ENCODE assay signal across 16 cellular contexts in the genomic region with DNA sequence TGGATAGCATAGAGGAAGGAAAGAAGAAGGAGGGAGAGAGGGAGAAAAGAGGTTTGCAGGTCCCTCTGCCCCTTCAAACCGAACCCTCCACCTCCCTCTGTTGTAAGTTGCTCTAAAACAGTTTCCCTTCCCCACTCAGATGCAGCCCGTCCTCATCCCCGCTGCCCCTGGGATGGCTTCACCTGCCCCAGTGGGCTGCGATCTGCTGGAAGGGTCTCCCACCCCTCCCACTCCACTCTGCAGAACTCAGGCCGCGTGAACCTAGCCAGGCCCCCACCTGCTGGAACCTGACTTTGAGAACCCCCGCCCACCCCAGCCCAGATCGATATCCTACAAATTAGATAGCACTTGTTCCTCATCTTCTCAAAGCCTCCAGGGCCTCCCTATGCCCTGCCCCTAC.
DNase-seq lines count a peak whose midpoint lies in the region; ATAC-seq lines count a peak whose summit lies in the region.
"Had no signal": no experiment of that assay in that cellular context is flagged by ENCODE, and none has a peak within 500 bp of the region (broad histone marks: within the 10 kb centered on the region; RNA-seq: fewer than 3 reads in every experiment).

No MANE protein-coding gene starts in this region.

- H3K27me3 Mint-ChIP-seq in activated CD4-positive, alpha-beta memory T cell treated with anti-CD3 and anti-CD28 coated beads, Interleukin-2, amount 10 ng/mL, durations not matched to agents 7 days and 5 days, result peaks cover 9% of the 10 kb centered on the region
- H3K27me3 Mint-ChIP-seq in activated CD4-positive, alpha-beta memory T cell treated with anti-CD3 and anti-CD28 coated beads for 36 hours, result peaks cover 13% of the 10 kb centered on the region
- H3K27me3 Mint-ChIP-seq in activated naive CD8-positive, alpha-beta T cell treated with anti-CD3 and anti-CD28 coated beads for 36 hours, result peaks cover 8% of the 10 kb centered on the region

- CTCF ChIA-PET in activated CD4-positive, alpha-beta memory T cell treated with anti-CD3 and anti-CD28 coated beads, Interleukin-2, amount 10 ng/mL, durations not matched to agents 7 days and 5 days (lab: Charles Lee), result no interaction called here
- CTCF ChIA-PET in activated CD4-positive, alpha-beta memory T cell treated with anti-CD3 and anti-CD28 coated beads for 36 hours (lab: Charles Lee), result no interaction called here

- no peaks in the 10 kb centered on the region for H3K36me3 Mint-ChIP-seq in activated CD4-positive, alpha-beta memory T cell treated with anti-CD3 and anti-CD28 coated beads, Interleukin-2, amount 10 ng/mL, durations not matched to agents 7 days and 5 days (ENCODE audit: low read depth)
- no peaks in the 10 kb centered on the region for H3K36me3 Mint-ChIP-seq in activated CD4-positive, alpha-beta memory T cell treated with anti-CD3 and anti-CD28 coated beads for 36 hours
- peaks cover 2% of the 10 kb centered on the region for H3K36me3 Mint-ChIP-seq in activated naive CD8-positive, alpha-beta T cell treated with anti-CD3 and anti-CD28 coated beads for 36 hours

- no peak for ATAC-seq in sciatic nerve
- ATAC-seq: K562 had no signal

- H3K9me3 Mint-ChIP-seq in activated CD4-positive, alpha-beta memory T cell treated with anti-CD3 and anti-CD28 coated beads, Interleukin-2, amount 10 ng/mL, durations not matched to agents 7 days and 5 days, result peaks cover 7% of the 10 kb centered on the region
- peaks cover 8% of the 10 kb centered on the region for H3K9me3 Mint-ChIP-seq in activated CD4-positive, alpha-beta memory T cell treated with anti-CD3 and anti-CD28 coated beads for 36 hours
- H3K9me3 Mint-ChIP-seq in activated naive CD8-positive, alpha-beta T cell treated with anti-CD3 and anti-CD28 coated beads for 36 hours, result peaks cover 5% of the 10 kb centered on the region

- no peak overlapping the region for H3K27ac Mint-ChIP-seq in activated CD4-positive, alpha-beta memory T cell treated with anti-CD3 and anti-CD28 coated beads, Interleukin-2, amount 10 ng/mL, durations not matched to agents 7 days and 5 days
- H3K27ac Mint-ChIP-seq in activated CD4-positive, alpha-beta memory T cell treated with anti-CD3 and anti-CD28 coated beads for 36 hours, result no peak overlapping the region
- no peak overlapping the region for H3K27ac Mint-ChIP-seq in activated naive CD8-positive, alpha-beta T cell treated with anti-CD3 and anti-CD28 coated beads for 36 hours
- H3K27ac Mint-ChIP-seq: HFFc6 had no signal

- peak; percentile 11 for DNase-seq in activated CD4-positive, alpha-beta memory T cell treated with anti-CD3 and anti-CD28 coated beads, Interleukin-2, amount 10 ng/mL, durations not matched to agents 7 days and 5 days
- DNase-seq in activated CD4-positive, alpha-beta memory T cell treated with anti-CD3 and anti-CD28 coated beads for 36 hours, result no peak
- DNase-seq in stimulated activated CD4-positive, alpha-beta T cell treated with anti-CD3 and anti-CD28 coated beads, Interleukin-4, amount 100 ng/mL, for 24 hours, result peak; percentile 2
- DNase-seq in stimulated activated CD4-positive, alpha-beta T cell treated with anti-CD3 and anti-CD28 coated beads, Interleukin-4, amount 100 ng/mL, for 4 hours, result no peak
- DNase-seq in sciatic nerve (ENCODE audit: low spot score) (peak; percentile 42), glomerular visceral epithelial cell (ENCODE audit: extremely low spot score) (no peak), NCI-H748 (lab: John Stamatoyannopoulos, UW; ENCODE audit: unreplicated experiment) (no peak)
- DNase-seq in activated naive CD8-positive, alpha-beta T cell treated with anti-CD3 and anti-CD28 coated beads for 36 hours, result no peak
- DNase-seq: DMS 273 treated with DMSO at 0.1 percent for 48 hours, GOT3, HFFc6, NCI-H1436 treated with DMSO at 0.1 percent for 48 hours, NCI-H2107, NCI-H748 treated with DMSO at 0.1 percent for 48 hours, PC-9 had no signal

- H3K4me1 Mint-ChIP-seq in activated CD4-positive, alpha-beta memory T cell treated with anti-CD3 and anti-CD28 coated beads, Interleukin-2, amount 10 ng/mL, durations not matched to agents 7 days and 5 days, result no peaks in the 10 kb centered on the region
- H3K4me1 Mint-ChIP-seq in activated CD4-positive, alpha-beta memory T cell treated with anti-CD3 and anti-CD28 coated beads for 36 hours (ENCODE audit: low read depth), result no peaks in the 10 kb centered on the region
- H3K4me1 Mint-ChIP-seq in activated naive CD8-positive, alpha-beta T cell treated with anti-CD3 and anti-CD28 coated beads for 36 hours, result peaks cover 4% of the 10 kb centered on the region

- POLR2A ChIA-PET in activated CD4-positive, alpha-beta memory T cell treated with anti-CD3 and anti-CD28 coated beads, Interleukin-2, amount 10 ng/mL, durations not matched to agents 7 days and 5 days (lab: Charles Lee), result interaction anchor here (1.9 kb wide), 1 partner anchor 11 kb away, joined by 5 read pairs; no protein-coding TSS in a partner anchor
- POLR2A ChIA-PET in activated CD4-positive, alpha-beta memory T cell treated with anti-CD3 and anti-CD28 coated beads for 36 hours (lab: Charles Lee), result no interaction called here

- intact Hi-C loops in activated CD4-positive, alpha-beta memory T cell treated with anti-CD3 and anti-CD28 coated beads for 36 hours (cut with micrococcal nuclease), result no loop called here
- intact Hi-C loops in sciatic nerve (cut with DNase I), result no loop called here

- H3K4me3 Mint-ChIP-seq in activated CD4-positive, alpha-beta memory T cell treated with anti-CD3 and anti-CD28 coated beads, Interleukin-2, amount 10 ng/mL, durations not matched to agents 7 days and 5 days, result no peak overlapping the region
- H3K4me3 Mint-ChIP-seq in activated CD4-positive, alpha-beta memory T cell treated with anti-CD3 and anti-CD28 coated beads for 36 hours, result no peak overlapping the region
- H3K4me3 Mint-ChIP-seq in activated naive CD8-positive, alpha-beta T cell treated with anti-CD3 and anti-CD28 coated beads for 36 hours, result no peak overlapping the region
- H3K4me3 Mint-ChIP-seq: HFFc6 had no signal

Comparison
In these comparisons a context has a peak if more than half of its experiments do, and no peak if none do; other contexts are left out.
1. DNase-seq: peak in activated CD4-positive, alpha-beta memory T cell treated with anti-CD3 and anti-CD28 coated beads, Interleukin-2, amount 10 ng/mL, durations not matched to agents 7 days and 5 days (single experiment), stimulated activated CD4-positive, alpha-beta T cell treated with anti-CD3 and anti-CD28 coated beads, Interleukin-4, amount 100 ng/mL, for 24 hours (single experiment) and sciatic nerve (single experiment); none in activated CD4-positive, alpha-beta memory T cell treated with anti-CD3 and anti-CD28 coated beads for 36 hours (single experiment), stimulated activated CD4-positive, alpha-beta T cell treated with anti-CD3 and anti-CD28 coated beads, Interleukin-4, amount 100 ng/mL, for 4 hours (0 of 2), glomerular visceral epithelial cell (single experiment), activated naive CD8-positive, alpha-beta T cell treated with anti-CD3 and anti-CD28 coated beads for 36 hours (single experiment) and NCI-H748 (single experiment).